Comparison of ENCODE assay signal across 8 cellular contexts in the genomic region with DNA sequence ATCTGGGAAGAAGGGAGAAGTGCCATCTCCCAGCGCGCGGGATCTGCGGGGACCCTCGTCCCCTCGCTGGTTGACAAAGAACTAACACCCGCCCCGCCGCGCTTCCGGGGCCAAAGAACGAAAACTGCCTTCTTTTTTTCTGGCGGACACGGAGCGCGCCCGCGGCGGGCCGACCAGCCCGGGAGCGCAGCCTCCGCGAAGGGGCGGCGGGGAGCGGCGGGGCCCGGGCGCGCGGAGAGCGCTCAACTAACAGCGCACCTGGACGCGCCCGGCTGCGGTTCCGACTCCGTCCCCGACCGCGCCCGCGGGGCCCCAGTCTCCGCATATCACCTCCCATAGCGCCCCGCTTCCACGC. TPM values are rescaled to one million over a fixed set of nuclear protein-coding genes. Genes with fewer than 3 reads are reported as not detected.
A peak's percentile ranks its signal among the peaks of the same experiment; 100 is the strongest.
DNase-seq lines count a peak whose midpoint lies in the region; ATAC-seq and TF ChIP-seq lines count a peak whose summit lies in the region.

No MANE protein-coding gene starts in this region.

- H3K36me3 ChIP-seq in suprapubic skin = no peaks in the 10 kb centered on the region

- peaks cover 79% of the 10 kb centered on the region for H3K27me3 Mint-ChIP-seq in activated naive CD8-positive, alpha-beta T cell treated with anti-CD3 and anti-CD28 coated beads for 36 hours

- no peak for TF ChIP-seq EP300 in suprapubic skin (IDR thresholded peaks at IDR 0.05)

- no peaks in the 10 kb centered on the region for H3K27me3 ChIP-seq in suprapubic skin

- H3K4me1 Mint-ChIP-seq in activated naive CD8-positive, alpha-beta T cell treated with anti-CD3 and anti-CD28 coated beads for 36 hours = peaks cover 7% of the 10 kb centered on the region

- peak; percentile 7 for DNase-seq in activated naive CD8-positive, alpha-beta T cell treated with anti-CD3 and anti-CD28 coated beads for 36 hours
- peak; percentile 47 for DNase-seq in iPS-NIHi11 (ENCODE audit: low spot score)
- DNase-seq in suprapubic skin (ENCODE audit: low spot score in 2 of 2) = no peak
- no peak for DNase-seq in T-helper 9 cell
- no peak for DNase-seq in cerebellar nuclear complex (lab: John Stamatoyannopoulos, UW)

- TF ChIP-seq POLR2A in suprapubic skin (IDR thresholded peaks at IDR 0.05) = no peak

- ATAC-seq in GM19324 (IDR thresholded peaks at IDR 0.05; ENCODE audit: low FRiP score, unreplicated experiment) = peak; percentile 12
- peak; percentile 0 for ATAC-seq in HG03066 (IDR thresholded peaks at IDR 0.05; ENCODE audit: low read depth, unreplicated experiment)
- ATAC-seq in HG03432 (IDR thresholded peaks at IDR 0.05; ENCODE audit: unreplicated experiment) = no peak

- 0% methylated on average over 6 of the region's 49 CpGs for WGBS in suprapubic skin

- TF ChIP-seq CTCF in suprapubic skin (IDR thresholded peaks at IDR 0.05) = no peak

- H3K4me3 ChIP-seq in suprapubic skin = peak overlapping the region; percentile 87

- no peak overlapping the region for H3K27ac Mint-ChIP-seq in activated naive CD8-positive, alpha-beta T cell treated with anti-CD3 and anti-CD28 coated beads for 36 hours

- no peaks in the 10 kb centered on the region for H3K9me3 ChIP-seq in suprapubic skin

- H3K9me3 Mint-ChIP-seq in activated naive CD8-positive, alpha-beta T cell treated with anti-CD3 and anti-CD28 coated beads for 36 hours = no peaks in the 10 kb centered on the region

- H3K27ac ChIP-seq in suprapubic skin = peak overlapping the region; percentile 91

- H3K4me3 Mint-ChIP-seq in activated naive CD8-positive, alpha-beta T cell treated with anti-CD3 and anti-CD28 coated beads for 36 hours = peak overlapping the region; percentile 68

- H3K36me3 Mint-ChIP-seq in activated naive CD8-positive, alpha-beta T cell treated with anti-CD3 and anti-CD28 coated beads for 36 hours = no peaks in the 10 kb centered on the region

- H3K4me1 ChIP-seq in suprapubic skin = peaks cover 50% of the 10 kb centered on the region

RNA-seq across cellular contexts. Expression of gene PDLIM1, which starts 0.4 kb away (rescaled TPM):
- total RNA-seq in activated naive CD8-positive, alpha-beta T cell treated with anti-CD3 and anti-CD28 coated beads for 36 hours = 1 to 10 TPM in 1 of 2 experiments, under 1 TPM in 1; 0.70 to 1.6 TPM
- 100 to 1,000 TPM in 1 of 4 donors, 10 to 100 TPM in 3; 71.4 to 112 (median 77.7) TPM for total RNA-seq in suprapubic skin

Comparison
In these comparisons a context has a peak if more than half of its experiments do, and no peak if none do; other contexts are left out.
1. DNase-seq: peak in activated naive CD8-positive, alpha-beta T cell treated with anti-CD3 and anti-CD28 coated beads for 36 hours (single experiment) and iPS-NIHi11 (single experiment); none in suprapubic skin (0 of 2), T-helper 9 cell (single experiment) and cerebellar nuclear complex (0 of 2).
2. RNA of gene PDLIM1, which starts 0.4 kb away (total RNA-seq): 71.4 to 112 TPM in suprapubic skin; 0.70 to 1.6 TPM in activated naive CD8-positive, alpha-beta T cell treated with anti-CD3 and anti-CD28 coated beads for 36 hours; every median in the first group is over 10 times any median in the second.